Comparison of ENCODE assay signal across 8 cellular contexts in genomic region chr12:53984901-53985357, GRCh38. TPM values are rescaled to one million over a fixed set of nuclear protein-coding genes. Genes with fewer than 3 reads are reported as not detected.
A peak's percentile ranks its signal among the peaks of the same experiment; 100 is the strongest.
DNase-seq lines count a peak whose midpoint lies in the region; ATAC-seq and TF ChIP-seq lines count a peak whose summit lies in the region.

TSS of gene HOXC10 (plus strand) at chr12:53985146. CDS start at chr12:53985260, 114 bp downstream.

- H3K27ac ChIP-seq in right lobe of liver = no peak within 1 kb of the TSS

- CTCF ChIA-PET in WTC11 (lab: Charles Lee) = interaction anchor here (0.5 to 5.1 kb wide), 34 partner anchors 9 to 342 kb away, joined by 3 to 43 read pairs (median 5); partner anchors contain the start of genes HOXC12, HOXC13, HOXC5 and HOXC6

- H3K9me3 ChIP-seq in right lobe of liver = no peaks in the 10 kb centered on the region

- DNase-seq in AG09309 (ENCODE audit: low read depth) (peak; percentile 87), NCI-H2107 (lab: John Stamatoyannopoulos, UW) (peak; percentile 61), WTC11 (ENCODE audit: low spot score) (peak; percentile 95), chondrocyte (ENCODE audit: low spot score) (no peak), right lobe of liver (peak in 1 of 3 donors; percentile 49), HPDE6-E6E7 (ENCODE audit: extremely low spot score) (no peak)
- DNase-seq in stimulated activated CD8-positive, alpha-beta memory T cell treated with anti-CD3 and anti-CD28 coated beads, Interleukin-12 subunit alpha, Interleukin-12 subunit beta, amount 100 ng/mL, for 1 hour (ENCODE audit: low read depth) = peak; percentile 69

- no peaks in the 10 kb centered on the region for H3K9me3 Mint-ChIP-seq in WTC11
- no peaks in the 10 kb centered on the region for H3K9me3 Mint-ChIP-seq in chondrocyte (ENCODE audit: low read depth)

- H3K27ac Mint-ChIP-seq in WTC11 = no peak within 1 kb of the TSS
- no peak within 1 kb of the TSS for H3K27ac Mint-ChIP-seq in chondrocyte (ENCODE audit: unreplicated experiment)

- H3K27me3 ChIP-seq in right lobe of liver = peaks cover 19 to 86% of the 10 kb centered on the region in 2 donors

- peaks cover 33% of the 10 kb centered on the region for H3K4me1 Mint-ChIP-seq in WTC11
- no peaks in the 10 kb centered on the region for H3K4me1 Mint-ChIP-seq in chondrocyte (ENCODE audit: low read depth)

- POLR2A ChIA-PET in WTC11 (lab: Charles Lee) = no interaction called here

- peak; percentile 82 for TF ChIP-seq CTCF in AG09309 (IDR thresholded peaks at IDR 0.05; ENCODE audit: control insufficient read depth, insufficient read depth, low read depth, low read length, missing control alignments)
- TF ChIP-seq CTCF in WTC11 (IDR thresholded peaks at IDR 0.05) = peak; percentile 76
- TF ChIP-seq CTCF in chondrocyte (IDR thresholded peaks at IDR 0.05) = peak; percentile 65
- peak in 3 of 4 donors; percentile 13 to 25 (median 16) for TF ChIP-seq CTCF in right lobe of liver (IDR thresholded peaks at IDR 0.05)

- peaks cover 100% of the 10 kb centered on the region for H3K27me3 Mint-ChIP-seq in WTC11 (ENCODE audit: low read depth)
- H3K27me3 Mint-ChIP-seq in chondrocyte (ENCODE audit: low read depth) = peaks cover 91% of the 10 kb centered on the region

- no peak for TF ChIP-seq POLR2A in right lobe of liver (IDR thresholded peaks at IDR 0.05)

- ATAC-seq in GM19351 (IDR thresholded peaks at IDR 0.05; ENCODE audit: unreplicated experiment) (peak; percentile 47), WTC11 (peak; percentile 56), right lobe of liver (peak in 3 of 4 donors; percentile 24 to 66 (median 44))

- WGBS in right lobe of liver (ENCODE audit: insufficient coverage, low coverage, low lambda C conversion rate, missing lambda C conversion rate) = 8% methylated on average over 31 of the region's 36 CpGs

- H3K4me3 Mint-ChIP-seq in WTC11 (peak within 1 kb of the TSS; percentile 52), chondrocyte (ENCODE audit: unreplicated experiment) (no peak within 1 kb of the TSS)

- intact Hi-C loops in right lobe of liver (cut with DNase I) = no loop called here

- peaks cover 0 to 4% (median 0%) of the 10 kb centered on the region in 4 donors for H3K4me1 ChIP-seq in right lobe of liver

- H3K4me3 ChIP-seq in AG09309 (ENCODE audit: control insufficient read depth, low read depth, low read length) = peak within 1 kb of the TSS; percentile 64
- no peak within 1 kb of the TSS for H3K4me3 ChIP-seq in right lobe of liver

- no peaks in the 10 kb centered on the region for H3K36me3 ChIP-seq in right lobe of liver

- no peaks in the 10 kb centered on the region for H3K36me3 Mint-ChIP-seq in WTC11
- peaks cover 2% of the 10 kb centered on the region for H3K36me3 Mint-ChIP-seq in chondrocyte (ENCODE audit: low read depth)

TF ChIP-seq in WTC11, 78 proteins besides CTCF, POLR2A, EP300 and RAD21:
- TF ChIP-seq USF2 (CRISPR knock-in tag; IDR thresholded peaks at IDR 0.05) = peak; percentile 74
- no peak for TF ChIP-seq GTF2I (CRISPR knock-in tag; conservative IDR thresholded peaks at IDR 0.05)
- TF ChIP-seq, protein P1, sequence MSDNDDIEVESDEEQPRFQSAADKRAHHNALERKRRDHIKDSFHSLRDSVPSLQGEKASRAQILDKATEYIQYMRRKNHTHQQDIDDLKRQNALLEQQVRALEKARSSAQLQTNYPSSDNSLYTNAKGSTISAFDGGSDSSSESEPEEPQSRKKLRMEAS (CRISPR knock-in tag; IDR thresholded peaks at IDR 0.05) = no peak
- no peak for TF ChIP-seq ZNF263 (CRISPR knock-in tag; IDR thresholded peaks at IDR 0.05; ENCODE audit: low read depth)
- peak; percentile 74 for TF ChIP-seq USF1 (CRISPR knock-in tag; IDR thresholded peaks at IDR 0.05)
- 0 out of 2 replicates have a peak, but pooled peaks have one; percentile 23 for TF ChIP-seq ETV6 (CRISPR knock-in tag; IDR thresholded peaks at IDR 0.05)

RNA-seq across cellular contexts. Expression of gene HOXC10, which starts in this region (rescaled TPM):
- total RNA-seq in WTC11 (2021) = 0.09 TPM in 1 of 3 replicates, not detected in the others
- total RNA-seq in chondrocyte = not detected in 3 replicates
- not detected for total RNA-seq in right lobe of liver

Comparison
In these comparisons a context has a peak if more than half of its experiments do, and no peak if none do; other contexts are left out.
1. Peak in DNase-seq and ATAC-seq in WTC11; RNA of the gene not detected or under 1 TPM.
2. Peak in ATAC-seq in right lobe of liver; RNA of the gene not detected or under 1 TPM.
3. DNase-seq: peak in AG09309 (single experiment), NCI-H2107 (single experiment) and stimulated activated CD8-positive, alpha-beta memory T cell treated with anti-CD3 and anti-CD28 coated beads, Interleukin-12 subunit alpha, Interleukin-12 subunit beta, amount 100 ng/mL, for 1 hour (single experiment); none in chondrocyte (single experiment) and HPDE6-E6E7 (single experiment).
4. CTCF ChIP-seq: peak in every context shown above with its lines; median percentile 82 in AG09309; 76 in WTC11; 65 in chondrocyte; 16 in right lobe of liver.
5. Peak in every context shown above with its lines, with median percentiles within 50 percentile points of each other: ATAC-seq.